ENCODE assay signal across 21 cellular contexts in the genomic region with DNA sequence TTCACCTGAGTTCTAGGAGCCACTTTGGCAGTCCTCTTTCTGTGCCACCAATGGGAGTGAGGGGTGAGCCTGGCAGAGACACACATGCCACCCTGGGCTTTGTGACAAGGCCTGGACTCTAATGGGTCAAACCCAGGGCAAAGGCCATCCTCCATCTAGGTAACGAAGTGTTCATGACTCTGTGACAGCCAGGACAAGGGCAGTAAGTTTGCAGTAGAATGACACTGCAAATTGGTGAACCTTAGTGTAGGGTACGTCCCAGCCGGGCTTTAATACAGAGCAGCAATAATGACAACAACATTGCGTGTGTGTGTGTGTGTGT. TPM values are rescaled to one million over a fixed set of nuclear protein-coding genes. Genes with fewer than 3 reads are reported as not detected.
DNase-seq lines count a peak whose midpoint lies in the region; ATAC-seq, FAIRE-seq and TF ChIP-seq lines count a peak whose summit lies in the region.
"Had no signal": no experiment of that assay in that cellular context is flagged by ENCODE, and none has a peak within 500 bp of the region (broad histone marks: within the 10 kb centered on the region; RNA-seq: fewer than 3 reads in every experiment).

No MANE protein-coding gene starts in this region.

- H3K36me3 ChIP-seq in K562 (ENCODE audit: control insufficient read depth, insufficient read depth, low read length) (no peaks in the 10 kb centered on the region), right lobe of liver (no peaks in the 10 kb centered on the region), WERI-Rb-1 (no peaks in the 10 kb centered on the region)

- in situ Hi-C loops in Caki2 (cut with HindIII; ENCODE audit: low pct_unique_long_range_greater_than_20kb, low sequenced_read_pairs), result no loop called here
- in situ Hi-C loops in K562 (cut with MboI), result no loop called here

- POLR2A ChIA-PET in K562 (lab: Yijun Ruan, JAX), result no interaction called here

- H3K4me2 ChIP-seq in K562 (ENCODE audit: insufficient read depth, low read length), result no peak overlapping the region

- H3K4me3 ChIP-seq in K562 (no peak overlapping the region), right lobe of liver (no peak overlapping the region), WERI-Rb-1 (ENCODE audit: low read depth, low read length) (no peak overlapping the region)

- TF ChIP-seq CTCF in K562 (IDR thresholded peaks at IDR 0.05 in 2 of 3, conservative IDR thresholded peaks at IDR 0.05 in 1 of 3; ENCODE audit: insufficient read depth in 2 of 3, low read depth in 1 of 3, low read length in 3 of 3), result no peak
- TF ChIP-seq CTCF in right lobe of liver (IDR thresholded peaks at IDR 0.05), result no peak
- TF ChIP-seq CTCF in WERI-Rb-1 (IDR thresholded peaks at IDR 0.05; ENCODE audit: low read depth, low read length), result no peak

- no peaks in the 10 kb centered on the region for H3K4me1 ChIP-seq in K562 (replicated peaks in 1 of 2; ENCODE audit: control insufficient read depth in 2 of 2, insufficient read depth in 2 of 2, low read length in 2 of 2)
- peaks cover 0 to 56% (median 24%) of the 10 kb centered on the region in 4 donors for H3K4me1 ChIP-seq in right lobe of liver

- H3K27me3 ChIP-seq in K562 (ENCODE audit: control insufficient read depth in 2 of 2, insufficient read depth in 2 of 2, low read length in 2 of 2), result peaks cover 0 to 12% of the 10 kb centered on the region in 2 experiments; a peak in 4 of 5 replicates
- no peaks in the 10 kb centered on the region for H3K27me3 ChIP-seq in right lobe of liver
- H3K27me3 ChIP-seq in WERI-Rb-1 (ENCODE audit: insufficient read depth, low read depth, severe bottlenecking), result no peaks in the 10 kb centered on the region

- H3K27me3 Mint-ChIP-seq in stimulated activated memory B cell treated with anti-CD40 and anti-IgM and Interleukin-4, amounts not matched to agents 10 μg/mL and 1 μg/mL and 100 μg/mL, for 72 hours, result peaks cover 14% of the 10 kb centered on the region

- H3K9me3 ChIP-seq in K562 (replicated peaks; ENCODE audit: control insufficient read depth, insufficient read depth, low read depth, low read length), result no peaks in the 10 kb centered on the region
- H3K9me3 ChIP-seq in right lobe of liver, result no peaks in the 10 kb centered on the region
- no peaks in the 10 kb centered on the region for H3K9me3 ChIP-seq in WERI-Rb-1 (ENCODE audit: severe bottlenecking)

- CTCF ChIA-PET in K562 (lab: Yijun Ruan, JAX; ENCODE audit: low intra/inter-chr PET ratio), result no interaction called here

- H2AFZ ChIP-seq in K562 (ENCODE audit: low read depth, low read length), result no peak overlapping the region

- H3K27ac ChIP-seq in K562 (ENCODE audit: extremely low read depth, low read depth, low read length) (no peak overlapping the region), right lobe of liver (peak overlapping the region; percentile 65 to 91 (median 80)), WERI-Rb-1 (no peak overlapping the region)
- H3K27ac ChIP-seq: C4-2B had no signal

- DNase-seq in Caki2 (ENCODE audit: low read depth) (peak; percentile 19), K562 (ENCODE audit: extremely low read depth in 1 of 4, low spot score in 3 of 4) (no peak), right lobe of liver (peak; percentile 68 to 94 (median 88)), NCI-H1694 (lab: John Stamatoyannopoulos, UW) (no peak), RPMI8226 (no peak), AML-193 (lab: John Stamatoyannopoulos, UW) (no peak), WERI-Rb-1 (no peak)
- DNase-seq: 8988T; CD8-positive, alpha-beta memory T cell; KBM-7; NCI-H1092 treated with DMSO at 0.1 percent for 48 hours; NCI-H146; NCI-H2081; NCI-H2171; NCI-H526; OCI-M1; Right ventricle myocardium superior had no signal

- ATAC-seq in K562, result no peak
- ATAC-seq in right lobe of liver, result peak; percentile 79 to 95 (median 87)
- ATAC-seq in stimulated activated memory B cell treated with anti-CD40 and anti-IgM and Interleukin-4, amounts not matched to agents 10 μg/mL and 1 μg/mL and 100 μg/mL, for 72 hours, result peak; percentile 20

- H3K4me1 Mint-ChIP-seq in stimulated activated memory B cell treated with anti-CD40 and anti-IgM and Interleukin-4, amounts not matched to agents 10 μg/mL and 1 μg/mL and 100 μg/mL, for 72 hours, result no peaks in the 10 kb centered on the region
- H3K4me1 Mint-ChIP-seq: CD8-positive, alpha-beta memory T cell had no signal

- H3K79me2 ChIP-seq in K562 (ENCODE audit: control insufficient read depth, insufficient read depth, low read length), result no peaks in the 10 kb centered on the region

- H3K36me3 Mint-ChIP-seq in stimulated activated memory B cell treated with anti-CD40 and anti-IgM and Interleukin-4, amounts not matched to agents 10 μg/mL and 1 μg/mL and 100 μg/mL, for 72 hours, result no peaks in the 10 kb centered on the region
- H3K36me3 Mint-ChIP-seq: CD8-positive, alpha-beta memory T cell had no signal

- BruUV-seq in K562 (replicated peaks; lab: Mats Ljungman, UMichigan), result no TSS peak

- no peaks in the 10 kb centered on the region for H3K9me3 Mint-ChIP-seq in stimulated activated memory B cell treated with anti-CD40 and anti-IgM and Interleukin-4, amounts not matched to agents 10 μg/mL and 1 μg/mL and 100 μg/mL, for 72 hours
- H3K9me3 Mint-ChIP-seq: CD8-positive, alpha-beta memory T cell had no signal

- no peak overlapping the region for H3K27ac Mint-ChIP-seq in stimulated activated memory B cell treated with anti-CD40 and anti-IgM and Interleukin-4, amounts not matched to agents 10 μg/mL and 1 μg/mL and 100 μg/mL, for 72 hours
- H3K27ac Mint-ChIP-seq: CD8-positive, alpha-beta memory T cell had no signal

- WGBS in K562 (ENCODE audit: insufficient coverage, low coverage, missing lambda C conversion rate), result 0% methylated on average over 3 of the region's 4 CpGs
- WGBS in right lobe of liver (ENCODE audit: insufficient coverage, low coverage, low lambda C conversion rate, missing lambda C conversion rate), result 56% methylated on average over 1 of the region's 4 CpGs

- H3K4me3 Mint-ChIP-seq in stimulated activated memory B cell treated with anti-CD40 and anti-IgM and Interleukin-4, amounts not matched to agents 10 μg/mL and 1 μg/mL and 100 μg/mL, for 72 hours, result no peak overlapping the region
- H3K4me3 Mint-ChIP-seq: CD8-positive, alpha-beta memory T cell had no signal

- TF ChIP-seq EP300 in K562 (IDR thresholded peaks at IDR 0.05; ENCODE audit: low read length), result no peak

- H3K9me1 ChIP-seq in K562 (ENCODE audit: control insufficient read depth, insufficient read depth, low read length), result no peaks in the 10 kb centered on the region

- no peak overlapping the region for H3K9ac ChIP-seq in K562 (ENCODE audit: insufficient read depth in 1 of 2, low read depth in 2 of 2, low read length in 2 of 2)

- no peak for TF ChIP-seq RAD21 in K562 (CRISPR knock-in tag; conservative IDR thresholded peaks at IDR 0.05 in 1 of 2, IDR thresholded peaks at IDR 0.05 in 1 of 2)

- FAIRE-seq in K562 (lab: Jason Lieb, UNC), result no peak
- FAIRE-seq: GM19239, H54 had no signal

- intact Hi-C loops in K562 (cut with micrococcal nuclease), result no loop called here
- intact Hi-C loops in right lobe of liver (cut with DNase I), result no loop called here

- TF ChIP-seq POLR2A in K562 (conservative IDR thresholded peaks at IDR 0.05), result no peak
- no peak for TF ChIP-seq POLR2A in right lobe of liver (IDR thresholded peaks at IDR 0.05)

- no peaks in the 10 kb centered on the region for H4K20me1 ChIP-seq in K562 (replicated peaks; ENCODE audit: control insufficient read depth, insufficient read depth, low read length)

TF ChIP-seq in K562, 482 proteins besides CTCF, POLR2A, EP300 and RAD21:
- TF ChIP-seq MAFG (tag; conservative IDR thresholded peaks at IDR 0.05) (0 out of 2 replicates have a peak, but pooled peaks have one; percentile 15), CBFA2T3 (IDR thresholded peaks at IDR 0.05) (no peak), NFE2 (IDR thresholded peaks at IDR 0.05; ENCODE audit: low read depth) (0 out of 2 replicates have a peak, but pooled peaks have one; percentile 27)
TF ChIP-seq in K562: peak in this region for 2.

RNA-seq across cellular contexts. Expression of gene PAPSS2, which starts 43.3 kb away (rescaled TPM):
- total RNA-seq in Caki2 (2014; rRNA removed; shearing (Covaris generic); ENCODE audit: low replicate concordance), result 77.9 and 83.8 TPM in 2 replicates
- not detected in 2 replicates for total RNA-seq in K562 (2011; cell fraction: chromatin; rRNA removed; ENCODE audit: low replicate concordance)
- not detected in 2 replicates for total RNA-seq in K562 (2011; cell fraction: nucleolus; rRNA removed)
- total RNA-seq in K562 (2011; cell fraction: nucleoplasm; rRNA removed), result not detected in 2 replicates
- total RNA-seq in K562 (2014; rRNA removed) (not detected in 2 replicates), K562 (2014; rRNA removed; fragmentation: Illumina TruSeq; extraction: Trizol) (not detected in 2 replicates), K562 (2015; rRNA removed; fragmentation: Illumina TruSeq; extraction: Trizol) (not detected in 2 replicates), K562 (2021) (0.22 and 0.29 TPM in 2 replicates), right lobe of liver (100 to 1,000 TPM in 4 of 6 experiments, 10 to 100 TPM in 2; 65.3 to 158 (median 105) TPM)
- polyA plus RNA-seq in K562 (2011; rRNA removed) (not detected in 2 replicates), K562 (2014; fragmentation: Illumina TruSeq; extraction: Trizol) (not detected in 2 replicates), K562 (2014; fragmentation: Nextera tagmentation; extraction: Ambion mirVana) (under 1 TPM in 1 of 2 experiments, not detected in 1; 0.01 TPM), K562 (2014; rRNA removed) (not detected in 2 replicates)
- not detected in 2 replicates for polyA plus RNA-seq in K562 (2011; cell fraction: cytosol; rRNA removed)
- 0.03 TPM in 1 of 2 replicates, not detected in the other for polyA plus RNA-seq in K562 (2011; cell fraction: nucleus; rRNA removed)
- 0.04 TPM in 1 of 2 replicates, not detected in the other for polyA plus RNA-seq in K562 (2012)
- polyA minus RNA-seq in K562 (2011; rRNA and poly(A)+ RNA removed), result not detected in 2 replicates
- polyA minus RNA-seq in K562 (2011; cell fraction: cytosol; rRNA and poly(A)+ RNA removed), result not detected in 2 replicates
- not detected in 2 replicates for polyA minus RNA-seq in K562 (2011; cell fraction: nucleus; rRNA and poly(A)+ RNA removed)

Comparison
In these comparisons a context has a peak if more than half of its experiments do, and no peak if none do; other contexts are left out.
1. DNase-seq: peak in Caki2 (single experiment) and right lobe of liver (3 of 3); none in K562 (0 of 4), NCI-H1694 (single experiment), RPMI8226 (single experiment), AML-193 (0 of 2) and WERI-Rb-1 (single experiment).
2. H3K27ac ChIP-seq: peak in right lobe of liver (3 of 3); none in K562 (single experiment) and WERI-Rb-1 (single experiment).
3. RNA of gene PAPSS2, which starts 43.3 kb away (total RNA-seq): 65.3 to 158 TPM in right lobe of liver and 77.9 to 83.8 TPM in Caki2; 0.22 to 0.29 TPM in K562; every median in the first group is over 10 times any median in the second.